1 cellular context compared by ENCODE assay signal in the genomic region with DNA sequence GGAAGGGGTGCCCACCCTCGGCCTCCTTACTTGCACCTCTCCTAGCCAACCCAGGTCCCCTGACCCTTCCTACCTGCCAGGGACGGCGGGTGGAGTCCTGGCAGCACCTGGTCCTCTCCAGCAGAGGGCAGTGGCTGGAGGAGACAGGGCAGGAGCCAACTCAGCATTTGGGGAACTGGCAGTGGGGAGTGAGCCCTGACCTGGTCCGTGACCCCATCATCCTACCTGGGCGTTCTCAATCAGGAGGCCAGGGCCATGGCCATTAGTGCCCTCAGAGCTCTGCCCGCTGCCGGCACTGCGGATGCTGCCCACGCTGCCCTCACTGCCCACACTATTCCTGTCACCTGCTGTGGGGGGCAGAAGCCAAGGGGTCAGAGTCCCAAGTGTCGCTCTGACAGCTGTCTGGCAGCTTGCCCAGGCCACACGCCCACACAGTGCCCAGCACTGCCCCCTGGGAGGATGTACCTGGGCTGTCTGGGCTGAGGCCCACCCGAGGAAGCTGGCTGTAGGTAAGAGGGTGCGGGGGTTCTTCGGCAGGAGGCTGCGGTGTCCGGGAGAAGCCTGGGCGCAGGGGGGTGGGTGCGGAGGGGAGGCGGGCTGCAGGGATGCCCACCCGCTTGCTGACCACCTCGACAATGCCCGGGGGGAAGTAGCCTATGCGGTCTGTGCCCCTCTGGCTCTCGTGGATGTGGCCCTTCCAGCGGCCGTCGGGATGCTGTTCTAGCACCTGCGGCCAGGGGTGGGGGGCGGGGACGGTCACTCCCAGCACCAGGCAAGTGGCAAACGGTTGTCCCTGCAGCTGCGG.
A peak's percentile ranks its signal among the peaks of the same experiment; 100 is the strongest.
TF ChIP-seq lines count a peak whose summit lies in the region.

No MANE protein-coding gene starts in this region.

TF ChIP-seq in HepG2, 621 proteins besides CTCF, POLR2A, EP300 and RAD21 (continued from another document and continues in another):
- TF ChIP-seq, protein P1, sequence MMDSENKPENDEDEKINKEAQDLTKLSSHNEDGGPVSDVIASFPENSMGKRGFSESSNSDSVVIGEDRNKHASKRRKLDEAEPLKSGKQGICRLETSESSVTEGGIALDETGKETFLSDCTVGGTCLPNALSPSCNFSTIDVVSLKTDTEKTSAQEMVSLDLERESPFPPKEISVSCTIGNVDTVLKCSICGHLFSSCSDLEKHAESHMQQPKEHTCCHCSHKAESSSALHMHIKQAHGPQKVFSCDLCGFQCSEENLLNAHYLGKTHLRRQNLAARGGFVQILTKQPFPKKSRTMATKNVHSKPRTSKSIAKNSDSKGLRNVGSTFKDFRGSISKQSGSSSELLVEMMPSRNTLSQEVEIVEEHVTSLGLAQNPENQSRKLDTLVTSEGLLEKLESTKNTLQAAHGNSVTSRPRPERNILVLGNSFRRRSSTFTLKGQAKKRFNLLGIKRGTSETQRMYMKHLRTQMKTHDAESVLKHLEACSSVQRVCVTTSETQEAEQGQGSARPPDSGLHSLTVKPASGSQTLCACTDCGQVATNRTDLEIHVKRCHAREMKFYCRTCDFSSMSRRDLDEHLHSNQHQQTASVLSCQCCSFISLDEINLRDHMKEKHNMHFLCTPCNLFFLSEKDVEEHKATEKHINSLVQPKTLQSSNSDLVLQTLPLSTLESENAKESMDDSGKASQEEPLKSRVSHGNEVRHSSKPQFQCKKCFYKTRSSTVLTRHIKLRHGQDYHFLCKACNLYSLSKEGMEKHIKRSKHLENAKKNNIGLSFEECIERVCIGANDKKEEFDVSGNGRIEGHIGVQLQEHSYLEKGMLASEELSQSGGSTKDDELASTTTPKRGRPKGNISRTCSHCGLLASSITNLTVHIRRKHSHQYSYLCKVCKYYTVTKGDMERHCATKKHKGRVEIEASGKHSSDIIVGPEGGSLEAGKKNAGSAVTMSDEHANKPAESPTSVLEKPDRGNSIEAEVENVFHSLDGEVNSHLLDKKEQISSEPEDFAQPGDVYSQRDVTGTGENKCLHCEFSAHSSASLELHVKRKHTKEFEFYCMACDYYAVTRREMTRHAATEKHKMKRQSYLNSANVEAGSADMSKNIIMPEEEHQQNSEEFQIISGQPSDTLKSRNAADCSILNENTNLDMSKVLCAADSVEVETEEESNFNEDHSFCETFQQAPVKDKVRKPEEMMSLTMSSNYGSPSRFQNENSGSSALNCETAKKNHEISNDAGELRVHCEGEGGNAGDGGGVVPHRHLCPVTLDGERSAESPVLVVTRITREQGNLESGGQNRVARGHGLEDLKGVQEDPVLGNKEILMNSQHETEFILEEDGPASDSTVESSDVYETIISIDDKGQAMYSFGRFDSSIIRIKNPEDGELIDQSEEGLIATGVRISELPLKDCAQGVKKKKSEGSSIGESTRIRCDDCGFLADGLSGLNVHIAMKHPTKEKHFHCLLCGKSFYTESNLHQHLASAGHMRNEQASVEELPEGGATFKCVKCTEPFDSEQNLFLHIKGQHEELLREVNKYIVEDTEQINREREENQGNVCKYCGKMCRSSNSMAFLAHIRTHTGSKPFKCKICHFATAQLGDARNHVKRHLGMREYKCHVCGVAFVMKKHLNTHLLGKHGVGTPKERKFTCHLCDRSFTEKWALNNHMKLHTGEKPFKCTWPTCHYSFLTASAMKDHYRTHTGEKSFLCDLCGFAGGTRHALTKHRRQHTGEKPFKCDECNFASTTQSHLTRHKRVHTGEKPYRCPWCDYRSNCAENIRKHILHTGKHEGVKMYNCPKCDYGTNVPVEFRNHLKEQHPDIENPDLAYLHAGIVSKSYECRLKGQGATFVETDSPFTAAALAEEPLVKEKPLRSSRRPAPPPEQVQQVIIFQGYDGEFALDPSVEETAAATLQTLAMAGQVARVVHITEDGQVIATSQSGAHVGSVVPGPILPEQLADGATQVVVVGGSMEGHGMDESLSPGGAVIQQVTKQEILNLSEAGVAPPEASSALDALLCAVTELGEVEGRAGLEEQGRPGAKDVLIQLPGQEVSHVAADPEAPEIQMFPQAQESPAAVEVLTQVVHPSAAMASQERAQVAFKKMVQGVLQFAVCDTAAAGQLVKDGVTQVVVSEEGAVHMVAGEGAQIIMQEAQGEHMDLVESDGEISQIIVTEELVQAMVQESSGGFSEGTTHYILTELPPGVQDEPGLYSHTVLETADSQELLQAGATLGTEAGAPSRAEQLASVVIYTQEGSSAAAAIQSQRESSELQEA (CRISPR knock-in tag; IDR thresholded peaks at IDR 0.05; ENCODE audit: not compliant biosample characterization): no peak
- TF ChIP-seq ZNF362 (CRISPR knock-in tag; IDR thresholded peaks at IDR 0.05; ENCODE audit: borderline replicate concordance) (no peak), ZNF24 (IDR thresholded peaks at IDR 0.05) (no peak), KLF6 (CRISPR knock-in tag; IDR thresholded peaks at IDR 0.05) (no peak), HNF4G (IDR thresholded peaks at IDR 0.05; ENCODE audit: borderline replicate concordance, low read depth, low read length) (peak; percentile 32; the same call in 1 of the 2 replicates), HNF4G (CRISPR knock-in tag; IDR thresholded peaks at IDR 0.05; ENCODE audit: borderline replicate concordance, low read depth) (no peak), RFXANK (CRISPR knock-in tag; IDR thresholded peaks at IDR 0.05) (no peak), ZNF343 (CRISPR knock-in tag; IDR thresholded peaks at IDR 0.05) (no peak), ZNF780A (CRISPR knock-in tag; IDR thresholded peaks at IDR 0.05) (no peak), ZNF232 (CRISPR knock-in tag; IDR thresholded peaks at IDR 0.05; ENCODE audit: borderline replicate concordance) (no peak), TEAD3 (CRISPR knock-in tag; optimal IDR thresholded peaks at IDR 0.05; ENCODE audit: borderline replicate concordance) (no peak), MAZ (IDR thresholded peaks at IDR 0.05; ENCODE audit: borderline replicate concordance, low read depth, low read length) (no peak; the same call in 1 of the 2 replicates), MAZ (CRISPR knock-in tag; IDR thresholded peaks at IDR 0.05; ENCODE audit: low read depth) (0 out of 2 replicates have a peak, but pooled peaks have one; percentile 38), ZNF451 (CRISPR knock-in tag; IDR thresholded peaks at IDR 0.05) (no peak), PHF20 (CRISPR knock-in tag; IDR thresholded peaks at IDR 0.05) (no peak), SRF (IDR thresholded peaks at IDR 0.05; ENCODE audit: low read depth, low read length) (no peak), MTERF4 (CRISPR knock-in tag; IDR thresholded peaks at IDR 0.05) (no peak), NFYC (CRISPR knock-in tag; IDR thresholded peaks at IDR 0.05) (no peak), HMGXB4 (CRISPR knock-in tag; IDR thresholded peaks at IDR 0.05; ENCODE audit: borderline replicate concordance in 1 of 2, low read depth in 1 of 2) (peak; percentile 32 to 58; a peak in 2 of 4 replicates), GRHL1 (CRISPR knock-in tag; conservative IDR thresholded peaks at IDR 0.05) (no peak), PBX2 (CRISPR knock-in tag; IDR thresholded peaks at IDR 0.05) (no peak), SIX4 (CRISPR knock-in tag; IDR thresholded peaks at IDR 0.05) (no peak), ZNF652 (CRISPR knock-in tag; IDR thresholded peaks at IDR 0.05; ENCODE audit: borderline replicate concordance, low read depth) (no peak), ZNF292 (CRISPR knock-in tag; IDR thresholded peaks at IDR 0.05; ENCODE audit: borderline replicate concordance, low read depth) (no peak), ZNF326 (CRISPR knock-in tag; IDR thresholded peaks at IDR 0.05; ENCODE audit: borderline replicate concordance) (no peak), NFE2 (CRISPR knock-in tag; IDR thresholded peaks at IDR 0.05) (no peak), AHR (CRISPR knock-in tag; IDR thresholded peaks at IDR 0.05) (no peak), MTA3 (CRISPR knock-in tag; IDR thresholded peaks at IDR 0.05) (no peak)
- TF ChIP-seq, protein P2, sequence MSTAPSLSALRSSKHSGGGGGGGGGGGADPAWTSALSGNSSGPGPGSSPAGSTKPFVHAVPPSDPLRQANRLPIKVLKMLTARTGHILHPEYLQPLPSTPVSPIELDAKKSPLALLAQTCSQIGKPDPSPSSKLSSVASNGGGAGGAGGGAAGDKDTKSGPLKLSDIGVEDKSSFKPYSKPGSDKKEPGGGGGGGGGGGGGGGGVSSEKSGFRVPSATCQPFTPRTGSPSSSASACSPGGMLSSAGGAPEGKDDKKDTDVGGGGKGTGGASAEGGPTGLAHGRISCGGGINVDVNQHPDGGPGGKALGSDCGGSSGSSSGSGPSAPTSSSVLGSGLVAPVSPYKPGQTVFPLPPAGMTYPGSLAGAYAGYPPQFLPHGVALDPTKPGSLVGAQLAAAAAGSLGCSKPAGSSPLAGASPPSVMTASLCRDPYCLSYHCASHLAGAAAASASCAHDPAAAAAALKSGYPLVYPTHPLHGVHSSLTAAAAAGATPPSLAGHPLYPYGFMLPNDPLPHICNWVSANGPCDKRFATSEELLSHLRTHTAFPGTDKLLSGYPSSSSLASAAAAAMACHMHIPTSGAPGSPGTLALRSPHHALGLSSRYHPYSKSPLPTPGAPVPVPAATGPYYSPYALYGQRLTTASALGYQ (CRISPR knock-in tag; IDR thresholded peaks at IDR 0.05): no peak
- TF ChIP-seq, protein P3, sequence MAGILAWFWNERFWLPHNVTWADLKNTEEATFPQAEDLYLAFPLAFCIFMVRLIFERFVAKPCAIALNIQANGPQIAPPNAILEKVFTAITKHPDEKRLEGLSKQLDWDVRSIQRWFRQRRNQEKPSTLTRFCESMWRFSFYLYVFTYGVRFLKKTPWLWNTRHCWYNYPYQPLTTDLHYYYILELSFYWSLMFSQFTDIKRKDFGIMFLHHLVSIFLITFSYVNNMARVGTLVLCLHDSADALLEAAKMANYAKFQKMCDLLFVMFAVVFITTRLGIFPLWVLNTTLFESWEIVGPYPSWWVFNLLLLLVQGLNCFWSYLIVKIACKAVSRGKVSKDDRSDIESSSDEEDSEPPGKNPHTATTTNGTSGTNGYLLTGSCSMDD (CRISPR knock-in tag; IDR thresholded peaks at IDR 0.05): no peak
- TF ChIP-seq, protein P4, sequence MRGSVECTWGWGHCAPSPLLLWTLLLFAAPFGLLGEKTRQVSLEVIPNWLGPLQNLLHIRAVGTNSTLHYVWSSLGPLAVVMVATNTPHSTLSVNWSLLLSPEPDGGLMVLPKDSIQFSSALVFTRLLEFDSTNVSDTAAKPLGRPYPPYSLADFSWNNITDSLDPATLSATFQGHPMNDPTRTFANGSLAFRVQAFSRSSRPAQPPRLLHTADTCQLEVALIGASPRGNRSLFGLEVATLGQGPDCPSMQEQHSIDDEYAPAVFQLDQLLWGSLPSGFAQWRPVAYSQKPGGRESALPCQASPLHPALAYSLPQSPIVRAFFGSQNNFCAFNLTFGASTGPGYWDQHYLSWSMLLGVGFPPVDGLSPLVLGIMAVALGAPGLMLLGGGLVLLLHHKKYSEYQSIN (CRISPR knock-in tag; IDR thresholded peaks at IDR 0.05; ENCODE audit: borderline replicate concordance): no peak
- TF ChIP-seq, protein P5, sequence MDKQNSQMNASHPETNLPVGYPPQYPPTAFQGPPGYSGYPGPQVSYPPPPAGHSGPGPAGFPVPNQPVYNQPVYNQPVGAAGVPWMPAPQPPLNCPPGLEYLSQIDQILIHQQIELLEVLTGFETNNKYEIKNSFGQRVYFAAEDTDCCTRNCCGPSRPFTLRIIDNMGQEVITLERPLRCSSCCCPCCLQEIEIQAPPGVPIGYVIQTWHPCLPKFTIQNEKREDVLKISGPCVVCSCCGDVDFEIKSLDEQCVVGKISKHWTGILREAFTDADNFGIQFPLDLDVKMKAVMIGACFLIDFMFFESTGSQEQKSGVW (CRISPR knock-in tag; IDR thresholded peaks at IDR 0.05; ENCODE audit: borderline replicate concordance): no peak
